Comparison of ENCODE assay signal across 19 cellular contexts in genomic region chr2:150147889-150148683, GRCh38.
DNase-seq lines count a peak whose midpoint lies in the region; ATAC-seq and TF ChIP-seq lines count a peak whose summit lies in the region.
"Had no signal": no experiment of that assay in that cellular context is flagged by ENCODE, and none has a peak within 500 bp of the region (broad histone marks: within the 10 kb centered on the region; RNA-seq: fewer than 3 reads in every experiment).

No MANE protein-coding gene starts in this region.

- no peak overlapping the region for H3K4me3 Mint-ChIP-seq in progenitor cell of endocrine pancreas (ENCODE audit: low read depth)
- H3K4me3 Mint-ChIP-seq: CD8-positive, alpha-beta T cell had no signal

- WGBS in IMR-90 (ENCODE audit: extremely low coverage in 2 of 2, insufficient read length in 1 of 2), 2 experiments, result no CpG with 5 or more reads among the region's 6 CpGs
- WGBS in body of pancreas, 2 donors, result 92 to 94% methylated on average over 6 of the region's 6 CpGs

- no peak overlapping the region for H3K27ac ChIP-seq in IMR-90 (ENCODE audit: insufficient read depth, low read length)
- no peak overlapping the region for H3K27ac ChIP-seq in body of pancreas
- H3K27ac ChIP-seq: BLaER1 treated with 17β-estradiol and CSF1 and Interleukin-3, amounts not matched to agents 10 nM and 100 nM had no signal

- peaks cover 9% of the 10 kb centered on the region for H3K9me3 ChIP-seq in IMR-90 (ENCODE audit: control insufficient read depth, insufficient read depth, low read length)
- no peaks in the 10 kb centered on the region for H3K9me3 ChIP-seq in body of pancreas

- no peaks in the 10 kb centered on the region for H3K79me1 ChIP-seq in IMR-90 (ENCODE audit: low read depth in 1 of 2, low read length in 2 of 2)

- H2BK15ac ChIP-seq in IMR-90 (ENCODE audit: low read depth, low read length), result no peak overlapping the region

- H2AK9ac ChIP-seq in IMR-90 (replicated peaks; ENCODE audit: low read depth, low read length, poor library complexity), result no peak overlapping the region

- H3K4me1 Mint-ChIP-seq in progenitor cell of endocrine pancreas (ENCODE audit: low read depth), result no peaks in the 10 kb centered on the region

- TF ChIP-seq POLR2A in IMR-90 (IDR thresholded peaks at IDR 0.05; ENCODE audit: low read depth, low read length) (no peak), body of pancreas (IDR thresholded peaks at IDR 0.05) (no peak)

- no peak overlapping the region for H3K4me2 ChIP-seq in IMR-90 (ENCODE audit: low read depth, low read length)
- H3K4me2 ChIP-seq: BLaER1 treated with 17β-estradiol and CSF1 and Interleukin-3, amounts not matched to agents 10 nM and 100 nM had no signal

- POLR2A ChIA-PET in IMR-90 (lab: Charles Lee; ENCODE audit: unreplicated experiment), result no interaction called here

- ATAC-seq in IMR-90 (ENCODE audit: low read depth), result no peak
- ATAC-seq in body of pancreas, result no peak
- no peak for ATAC-seq in GM18868 (IDR thresholded peaks at IDR 0.05; ENCODE audit: unreplicated experiment)
- ATAC-seq: CD8-positive, alpha-beta T cell had no signal

- peaks cover 4% of the 10 kb centered on the region for H3K36me3 Mint-ChIP-seq in progenitor cell of endocrine pancreas (ENCODE audit: insufficient read depth)
- H3K36me3 Mint-ChIP-seq: CD8-positive, alpha-beta T cell had no signal

- no peak overlapping the region for H3K27ac Mint-ChIP-seq in progenitor cell of endocrine pancreas
- H3K27ac Mint-ChIP-seq: CD8-positive, alpha-beta T cell had no signal

- no peak overlapping the region for H2BK120ac ChIP-seq in IMR-90 (ENCODE audit: low read depth, low read length)

- no peak overlapping the region for H4K91ac ChIP-seq in IMR-90 (ENCODE audit: insufficient read depth, low read depth, low read length)

- H3K56ac ChIP-seq in IMR-90 (ENCODE audit: extremely low read depth, insufficient read depth, low read length), result no peak overlapping the region

- H2BK20ac ChIP-seq in IMR-90 (ENCODE audit: low read depth, low read length), result no peak overlapping the region

- no peak overlapping the region for H4K5ac ChIP-seq in IMR-90 (ENCODE audit: low read depth, low read length)

- no TSS peak for BruUV-seq in IMR-90 (replicated peaks; lab: Mats Ljungman, UMichigan)

- intact Hi-C loops in IMR-90 (cut with micrococcal nuclease) (loop anchor here (10.0 kb wide), 1 partner anchor 403 kb away; no protein-coding TSS in a partner anchor), body of pancreas (cut with DNase I) (no loop called here)

- H3K27me3 ChIP-seq in IMR-90 (ENCODE audit: control insufficient read depth, insufficient read depth, low read length) (no peaks in the 10 kb centered on the region), body of pancreas (no peaks in the 10 kb centered on the region)
- H3K27me3 ChIP-seq: MG63 had no signal

- no peak overlapping the region for H3K9ac ChIP-seq in IMR-90 (ENCODE audit: low read depth, low read length)
- H3K9ac ChIP-seq: BLaER1 treated with 17β-estradiol and CSF1 and Interleukin-3, amounts not matched to agents 10 nM and 100 nM had no signal

- H3K4me1 ChIP-seq in IMR-90 (ENCODE audit: control insufficient read depth, insufficient read depth, low read length) (peaks cover 3% of the 10 kb centered on the region; the same call in 1 of the 2 replicates), body of pancreas (no peaks in the 10 kb centered on the region)

- H3K23ac ChIP-seq in IMR-90 (ENCODE audit: low read depth, low read length), result no peak overlapping the region

- H4K8ac ChIP-seq in IMR-90 (ENCODE audit: low read depth in 2 of 2, low read length in 2 of 2), result no peak overlapping the region

- dilution Hi-C loops in IMR-90 (cut with HindIII; ENCODE audit: low sequenced_read_pairs, unreplicated experiment), result no loop called here

- no peak overlapping the region for H3K4ac ChIP-seq in IMR-90 (ENCODE audit: low read depth, low read length)

- no peaks in the 10 kb centered on the region for H4K20me1 ChIP-seq in IMR-90 (ENCODE audit: insufficient read depth, low read length)
- H4K20me1 ChIP-seq: BLaER1 treated with 17β-estradiol and CSF1 and Interleukin-3, amounts not matched to agents 10 nM and 100 nM had no signal

- peaks cover 15% of the 10 kb centered on the region for H3K9me3 Mint-ChIP-seq in progenitor cell of endocrine pancreas (ENCODE audit: low read depth)

- no peak overlapping the region for H2AFZ ChIP-seq in IMR-90 (replicated peaks; ENCODE audit: low read length, poor library complexity)

- CTCF ChIA-PET in IMR-90 (lab: Yijun Ruan, JAX), result interaction anchor here (0.6 kb wide), 1 partner anchor 21 kb away, joined by 4 read pairs; no protein-coding TSS in a partner anchor

- peaks cover 11% of the 10 kb centered on the region; the same call in 1 of the 2 replicates for H3K9me1 ChIP-seq in IMR-90 (ENCODE audit: insufficient read depth, low read length)

- no peaks in the 10 kb centered on the region for H3K27me3 Mint-ChIP-seq in progenitor cell of endocrine pancreas

- no peak overlapping the region for H3K18ac ChIP-seq in IMR-90 (ENCODE audit: low read depth, low read length)

- TF ChIP-seq CTCF in IMR-90 (conservative IDR thresholded peaks at IDR 0.05; ENCODE audit: low read depth, low read length), result no peak
- TF ChIP-seq CTCF in astrocyte of the spinal cord (IDR thresholded peaks at IDR 0.05; ENCODE audit: low read depth, low read length), result no peak
- TF ChIP-seq CTCF in fibroblast of mammary gland (conservative IDR thresholded peaks at IDR 0.05; ENCODE audit: control insufficient read depth, insufficient read depth, low read depth, low read length), result no peak
- no peak for TF ChIP-seq CTCF in progenitor cell of endocrine pancreas (IDR thresholded peaks at IDR 0.05; ENCODE audit: unreplicated experiment)
- TF ChIP-seq CTCF in body of pancreas (IDR thresholded peaks at IDR 0.05), result no peak

- H2BK5ac ChIP-seq in IMR-90 (ENCODE audit: low read depth, low read length, poor library complexity, severe bottlenecking), result no peak overlapping the region

- H3K36me3 ChIP-seq in IMR-90 (ENCODE audit: control insufficient read depth, insufficient read depth, low read length) (no peaks in the 10 kb centered on the region), body of pancreas (replicated peaks in 1 of 2; ENCODE audit: insufficient read depth in 1 of 2, low read depth in 2 of 2) (no peaks in the 10 kb centered on the region)
- H3K36me3 ChIP-seq: MG63 had no signal

- H2AK5ac ChIP-seq in IMR-90 (ENCODE audit: low read depth, low read length), result no peak overlapping the region

- H3K4me3 ChIP-seq in IMR-90 (ENCODE audit: insufficient read depth, low read depth, low read length) (no peak overlapping the region), astrocyte of the spinal cord (ENCODE audit: low read depth, low read length) (no peak overlapping the region), fibroblast of mammary gland (ENCODE audit: control insufficient read depth, low read depth, low read length) (no peak overlapping the region), body of pancreas (no peak overlapping the region)
- H3K4me3 ChIP-seq: BLaER1 treated with 17β-estradiol and CSF1 and Interleukin-3, amounts not matched to agents 10 nM and 100 nM; MG63 had no signal

- DNase-seq in IMR-90, result no peak
- peak; percentile 67 for DNase-seq in astrocyte of the spinal cord (ENCODE audit: low read depth, low spot score)
- DNase-seq in fibroblast of mammary gland (ENCODE audit: low read depth), result peak; percentile 54
- DNase-seq in renal cortical epithelial cell (ENCODE audit: low read depth), result peak; percentile 40
- DNase-seq in progenitor cell of endocrine pancreas (ENCODE audit: low spot score, unreplicated experiment), result no peak
- no peak for DNase-seq in body of pancreas
- no peak for DNase-seq in DMS53 (lab: John Stamatoyannopoulos, UW)
- DNase-seq: Calu3; CD8-positive, alpha-beta T cell; GOT3; MG63; NCI-H1048; NCI-H146; NCI-H2081 treated with DMSO at 0.1 percent for 48 hours; NCI-H748 treated with DMSO at 0.1 percent for 48 hours; NK-92 treated with Interleukin-12 subunit alpha and Interleukin-12 subunit beta, amount 100 ng/mL, for 24 hours; Right ventricle myocardium superior had no signal

- no peak overlapping the region for H3K14ac ChIP-seq in IMR-90 (replicated peaks; ENCODE audit: low read depth, low read length)

- in situ Hi-C loops in IMR-90 (cut with MboI; ENCODE audit: low sequenced_read_pairs), result loop anchor here (25.0 kb wide), 2 partner anchors 314 to 1089 kb away; no protein-coding TSS in a partner anchor
- in situ Hi-C loops in astrocyte of the spinal cord (cut with HindIII; ENCODE audit: low sequenced_read_pairs), result no loop called here

- no peak for TF ChIP-seq RAD21 in IMR-90 (IDR thresholded peaks at IDR 0.05; ENCODE audit: low read length)

TF ChIP-seq in IMR-90, 13 proteins besides CTCF, POLR2A, EP300 and RAD21:
- TF ChIP-seq BHLHE40 (IDR thresholded peaks at IDR 0.05; ENCODE audit: low read depth, low read length) (no peak), RCOR1 (IDR thresholded peaks at IDR 0.05; ENCODE audit: insufficient replicate concordance, low read length) (no peak), MAFK (IDR thresholded peaks at IDR 0.05; ENCODE audit: low read depth, low read length) (peak; percentile 76), SMC3 (IDR thresholded peaks at IDR 0.05; ENCODE audit: low read depth, low read length) (no peak), ELK1 (IDR thresholded peaks at IDR 0.05; ENCODE audit: borderline replicate concordance, low read depth, low read length) (no peak)
TF ChIP-seq in IMR-90: peak in this region for 1.

Comparison
In these comparisons a context has a peak if more than half of its experiments do, and no peak if none do; other contexts are left out.
1. DNase-seq: peak in astrocyte of the spinal cord (single experiment), fibroblast of mammary gland (single experiment) and renal cortical epithelial cell (single experiment); none in IMR-90 (single experiment), progenitor cell of endocrine pancreas (single experiment), body of pancreas (0 of 4) and DMS53 (single experiment).